Comparison of ENCODE assay signal across 8 cellular contexts in genomic region chr6:166999145-166999844, GRCh38.
DNase-seq lines count a peak whose midpoint lies in the region; ATAC-seq lines count a peak whose summit lies in the region.

Gene CEP43 (plus strand): TSS chr6:166999397. CDS start chr6:166999413, 16 bp downstream.

- peaks cover 27% of the 10 kb centered on the region for H3K4me1 ChIP-seq in ACC112 (ENCODE audit: control insufficient read depth, insufficient read depth, low read length, unreplicated experiment)

- H3K79me2 ChIP-seq in ACC112 (ENCODE audit: control insufficient read depth, insufficient read depth, low read length, unreplicated experiment) = peaks cover 76% of the 10 kb centered on the region

- ATAC-seq in GM18909 (IDR thresholded peaks at IDR 0.05; ENCODE audit: poor library complexity, unreplicated experiment) = peak; percentile 91
- ATAC-seq in HG03175 (IDR thresholded peaks at IDR 0.05; ENCODE audit: unreplicated experiment) = peak; percentile 92

- no peaks in the 10 kb centered on the region for H3K27me3 ChIP-seq in ACC112 (ENCODE audit: insufficient read depth, low read length)

- peaks cover 5% of the 10 kb centered on the region; the same call in 1 of the 2 replicates for H3K36me3 ChIP-seq in ACC112 (ENCODE audit: insufficient read depth, low read length)

- H3K4me3 ChIP-seq in ACC112 (ENCODE audit: low read depth, low read length) = peak within 1 kb of the TSS; percentile 89

- peak within 1 kb of the TSS; percentile 59 for H3K27ac ChIP-seq in ACC112 (ENCODE audit: low read depth, low read length)

- H2AFZ ChIP-seq in ACC112 (ENCODE audit: low read length, unreplicated experiment) = peak within 1 kb of the TSS; percentile 85

- DNase-seq in NCI-H345 (lab: John Stamatoyannopoulos, UW) (peak; percentile 95), iris pigment epithelial cell (ENCODE audit: low read depth) (peak; percentile 94)
- peak; percentile 84 to 88 (median 87) for DNase-seq in activated CD4-positive, CD25-positive, alpha-beta regulatory T cell (lab: John Stamatoyannopoulos, UW)
- DNase-seq in central memory CD4-positive, alpha-beta T cell = peak; percentile 81
- DNase-seq in stimulated activated CD4-positive, alpha-beta T cell treated with anti-CD3 and anti-CD28 coated beads, Interleukin-12 subunit alpha, Interleukin-12 subunit beta, amount 100 ng/mL, for 24 hours (ENCODE audit: low read depth in 2 of 2) = peak; percentile 80 to 82

Comparison
In these comparisons a context has a peak if more than half of its experiments do, and no peak if none do; other contexts are left out.
1. Peak in every context shown above with its lines: DNase-seq, ATAC-seq, H3K4me3 ChIP-seq and H3K27ac ChIP-seq.